8 cellular contexts compared by ENCODE assay signal in the genomic region with DNA sequence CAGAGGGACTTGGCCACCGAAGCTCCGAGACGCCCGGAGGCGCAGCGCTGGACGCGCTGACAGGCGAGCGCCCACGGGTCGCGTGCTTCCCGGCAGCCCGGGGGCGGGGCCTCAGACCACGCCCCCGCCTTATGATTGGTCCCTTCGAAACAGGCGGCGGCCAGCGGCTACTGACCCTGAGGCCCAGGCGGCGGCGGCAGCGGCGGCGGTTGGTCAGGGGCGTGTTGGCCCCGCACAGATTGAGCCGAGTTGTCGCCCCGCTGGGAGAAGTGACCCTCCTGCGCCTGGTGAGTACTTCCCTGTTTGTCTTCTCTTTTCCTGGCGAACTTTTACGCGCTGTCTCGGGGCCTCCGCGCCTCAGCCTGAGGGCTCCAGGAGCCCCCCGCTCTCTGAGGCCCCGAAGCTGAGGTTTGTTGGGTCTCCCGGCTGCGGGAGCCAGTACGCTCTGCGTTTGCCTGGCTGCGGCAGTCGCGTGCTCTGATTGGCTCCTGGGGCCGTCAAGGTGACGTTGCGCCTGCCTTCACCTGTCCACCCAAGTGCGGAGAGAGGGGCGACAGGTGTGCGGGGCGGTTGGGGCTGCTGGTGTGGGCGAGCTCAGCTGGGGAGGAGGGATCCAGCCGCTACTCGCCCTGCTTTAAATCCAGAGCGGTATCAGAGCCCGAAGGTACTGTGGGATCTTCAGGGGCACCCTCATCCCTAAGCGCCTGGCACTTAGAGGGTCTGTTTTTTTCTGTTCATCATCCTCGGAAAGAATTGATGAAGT. TPM values are rescaled to one million over a fixed set of nuclear protein-coding genes. Genes with fewer than 3 reads are reported as not detected.
A peak's percentile ranks its signal among the peaks of the same experiment; 100 is the strongest.
DNase-seq lines count a peak whose midpoint lies in the region; TF ChIP-seq lines count a peak whose summit lies in the region.

A gene (plus strand): TSS at position 186 of the 763 bp plus-strand sequence. CDS start 21,221 bp downstream, outside the sequence.

- peak within 1 kb of the TSS; percentile 92 for H3K4me3 Mint-ChIP-seq in osteocyte (ENCODE audit: unreplicated experiment)

- peaks cover 6% of the 10 kb centered on the region for H3K36me3 ChIP-seq in SJSA1
- peaks cover 2% of the 10 kb centered on the region for H3K36me3 ChIP-seq in adipocyte (ENCODE audit: control insufficient read depth, insufficient read depth, low read length, severe bottlenecking)
- no peaks in the 10 kb centered on the region for H3K36me3 ChIP-seq in cardiac muscle cell
- no peaks in the 10 kb centered on the region for H3K36me3 ChIP-seq in tibial nerve

- H3K9ac ChIP-seq in adipocyte (ENCODE audit: low read length): peak within 1 kb of the TSS; percentile 89

- no peaks in the 10 kb centered on the region; the same call in 1 of the 2 replicates for H3K9me3 ChIP-seq in SJSA1 (replicated peaks)
- no peaks in the 10 kb centered on the region for H3K9me3 ChIP-seq in adipocyte (ENCODE audit: control insufficient read depth, low read length)
- H3K9me3 ChIP-seq in cardiac muscle cell (ENCODE audit: low read depth): no peaks in the 10 kb centered on the region
- H3K9me3 ChIP-seq in tibial nerve: no peaks in the 10 kb centered on the region

- peak; percentile 89 to 95 for TF ChIP-seq POLR2A in tibial nerve (IDR thresholded peaks at IDR 0.05)

- H3K9me3 Mint-ChIP-seq in osteocyte (ENCODE audit: unreplicated experiment): no peaks in the 10 kb centered on the region

- 0 to 1% methylated on average over 23 to 51 of the region's 63 CpGs for WGBS in tibial nerve, 2 donors

- H3K4me3 ChIP-seq in LNCaP clone FGC (ENCODE audit: low read depth, low read length): peak within 1 kb of the TSS; percentile 75
- H3K4me3 ChIP-seq in SJSA1: peak within 1 kb of the TSS; percentile 81
- H3K4me3 ChIP-seq in adipocyte (ENCODE audit: low read length): peak within 1 kb of the TSS; percentile 94
- peak within 1 kb of the TSS; percentile 60 for H3K4me3 ChIP-seq in cardiac muscle cell
- H3K4me3 ChIP-seq in tibial nerve: peak within 1 kb of the TSS; percentile 49 to 76 (median 71)

- no peaks in the 10 kb centered on the region for H3K36me3 Mint-ChIP-seq in osteocyte (ENCODE audit: unreplicated experiment)

- H3K4me1 ChIP-seq in SJSA1 (replicated peaks): peaks cover 21% of the 10 kb centered on the region
- H3K4me1 ChIP-seq in adipocyte (ENCODE audit: control insufficient read depth, insufficient read depth, low read length): peaks cover 26% of the 10 kb centered on the region
- no peaks in the 10 kb centered on the region for H3K4me1 ChIP-seq in cardiac muscle cell (ENCODE audit: low read depth)
- H3K4me1 ChIP-seq in tibial nerve: peaks cover 0 to 25% (median 2%) of the 10 kb centered on the region in 4 donors

- TF ChIP-seq EP300 in tibial nerve (IDR thresholded peaks at IDR 0.05): peak in 1 of 2 donors; percentile 95

- in situ Hi-C loops in G401 (cut with HindIII; ENCODE audit: low sequenced_read_pairs): no loop called here

- H3K4me1 Mint-ChIP-seq in osteocyte (ENCODE audit: unreplicated experiment): peaks cover 27% of the 10 kb centered on the region

- peaks cover 7% of the 10 kb centered on the region for H3K27me3 Mint-ChIP-seq in osteocyte (ENCODE audit: unreplicated experiment)

- TF ChIP-seq CTCF in LNCaP clone FGC (IDR thresholded peaks at IDR 0.05; ENCODE audit: control insufficient read depth, extremely low read depth, insufficient read depth): no peak
- TF ChIP-seq CTCF in cardiac muscle cell (IDR thresholded peaks at IDR 0.05; ENCODE audit: low read depth, low read length): no peak
- TF ChIP-seq CTCF in osteocyte (IDR thresholded peaks at IDR 0.05): no peak
- TF ChIP-seq CTCF in tibial nerve (IDR thresholded peaks at IDR 0.05): no peak

- H3K27me3 ChIP-seq in SJSA1 (replicated peaks) (peaks cover 7% of the 10 kb centered on the region; the same call in 1 of the 2 replicates), adipocyte (replicated peaks; ENCODE audit: control insufficient read depth, insufficient read depth, low read length) (no peaks in the 10 kb centered on the region), cardiac muscle cell (peaks cover 31% of the 10 kb centered on the region), tibial nerve (no peaks in the 10 kb centered on the region)

- H3K27ac Mint-ChIP-seq in osteocyte (ENCODE audit: unreplicated experiment): peak within 1 kb of the TSS; percentile 93

- H3K27ac ChIP-seq in SJSA1 (peak within 1 kb of the TSS; percentile 89), cardiac muscle cell (peak within 1 kb of the TSS; percentile 63), tibial nerve (peak within 1 kb of the TSS; percentile 55 to 91 (median 84))

- DNase-seq in G401 (ENCODE audit: low spot score): peak; percentile 72
- DNase-seq in GOT3 (lab: John Stamatoyannopoulos, UW): peak; percentile 1
- peak; percentile 46 for DNase-seq in LNCaP clone FGC (ENCODE audit: low read depth)
- DNase-seq in SJSA1 (ENCODE audit: low read depth in 1 of 2, low spot score in 2 of 2): peak; percentile 90
- peak; percentile 96 for DNase-seq in adipocyte (ENCODE audit: low read depth)
- peak; percentile 88 to 95 for DNase-seq in cardiac muscle cell (ENCODE audit: low read depth in 1 of 2, low spot score in 1 of 2)
- DNase-seq in osteocyte (ENCODE audit: extremely low spot score, unreplicated experiment): peak; percentile 96
- DNase-seq in tibial nerve (ENCODE audit: low spot score in 2 of 2): peak; percentile 83 to 89

RNA-seq across cellular contexts. Expression of the gene that starts here (rescaled TPM):
- 11.7 and 14.4 TPM in 2 replicates for total RNA-seq in G401 (2014; rRNA removed; shearing (Covaris generic))
- total RNA-seq in SJSA1 (2014; rRNA removed; shearing (Covaris generic)): 32.9 and 55.7 TPM in 2 replicates
- total RNA-seq in cardiac muscle cell (1.1 and 13.9 TPM in 2 replicates), osteocyte (10.9 and 11.3 TPM in 2 replicates), tibial nerve (100 to 1,000 TPM in 3 of 4 donors, 10 to 100 TPM in 1; 83.2 to 150 (median 115) TPM)
- polyA plus RNA-seq in cardiac muscle cell: 0.07 and 10.4 TPM in 2 replicates

Comparison
In these comparisons a context has a peak if more than half of its experiments do, and no peak if none do; other contexts are left out.
1. Peak in every context shown above with its lines: DNase-seq, H3K4me3 ChIP-seq and H3K27ac ChIP-seq.
2. DNase-seq: peak in every context shown above with its lines; median percentile 96 in adipocyte; 96 in osteocyte; 92 in cardiac muscle cell; 90 in SJSA1; 86 in tibial nerve; 72 in G401; 46 in LNCaP clone FGC; 1 in GOT3.